Comparison of ENCODE assay signal across 35 cellular contexts in the genomic region with DNA sequence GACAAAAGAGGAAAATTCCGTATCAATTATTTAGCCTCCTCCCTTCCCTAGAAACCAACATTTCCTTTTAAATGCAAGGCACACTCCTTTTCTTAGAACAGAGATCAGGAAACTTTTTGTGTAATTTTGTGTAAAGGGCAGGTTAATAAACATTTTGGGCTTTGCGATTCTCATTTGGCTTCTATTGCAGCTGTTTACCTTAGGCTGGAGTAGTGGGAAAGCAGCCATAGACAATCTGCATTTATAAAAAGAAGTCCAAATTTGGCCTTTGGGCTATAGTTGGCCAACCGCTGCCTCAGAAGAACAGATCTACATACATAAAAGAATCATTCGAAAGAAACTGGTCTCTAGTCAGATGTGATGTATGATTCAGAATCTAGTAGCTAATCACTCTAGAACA.
"Had no signal": no experiment of that assay in that cellular context is flagged by ENCODE, and none has a peak within 500 bp of the region (broad histone marks: within the 10 kb centered on the region; RNA-seq: fewer than 3 reads in every experiment).

No MANE protein-coding gene starts in this region.

- H3K27ac ChIP-seq: brain microvascular endothelial cell, coronary artery, dorsolateral prefrontal cortex, epithelial cell of prostate, esophagus squamous epithelium, gastroesophageal sphincter, heart right ventricle, hepatocyte, WERI-Rb-1 had no signal

- H3K27me3 Mint-ChIP-seq: activated B cell treated with CpG ODN at 0.5 μM for 24 hours; activated CD8-positive, alpha-beta T cell treated with anti-CD3 and anti-CD28 coated beads for 36 hours; activated naive CD4-positive, alpha-beta T cell treated with anti-CD3 and anti-CD28 coated beads, Interleukin-2, amount 10 ng/mL, durations not matched to agents 7 days and 5 days; activated naive CD8-positive, alpha-beta T cell; central memory CD8-positive, alpha-beta T cell; dendritic cell treated with granulocyte-macrophage colony-stimulating factor and Interleukin-4, amounts not matched to agents 40 ng/mL and 50 ng/mL, for 4 days; T-cell had no signal

- H3K27ac Mint-ChIP-seq: activated B cell treated with CpG ODN at 0.5 μM for 24 hours; activated CD8-positive, alpha-beta T cell treated with anti-CD3 and anti-CD28 coated beads for 36 hours; activated naive CD4-positive, alpha-beta T cell treated with anti-CD3 and anti-CD28 coated beads, Interleukin-2, amount 10 ng/mL, durations not matched to agents 7 days and 5 days; activated naive CD8-positive, alpha-beta T cell; activated T-helper 1 cell treated with anti-CD3 and anti-CD28 coated beads, Interleukin-12 subunit alpha, Interleukin-12 subunit beta, Interleukin-2, Interleukin-4 antibody, amounts not matched to agents 30 ng/mL and 10 ng/mL and 1 ng/mL, durations not matched to agents 14 hours and 24 hours and 36 hours; activated T-helper 2 cell treated with anti-CD3 and anti-CD28 coated beads, Interferon-gamma antibody, Interleukin-2, Interleukin-4, amounts not matched to agents 10 μg/mL and 5 μg/mL and 100 μg/mL, durations not matched to agents 14 hours and 24 hours and 36 hours; dendritic cell treated with granulocyte-macrophage colony-stimulating factor and Interleukin-4, amounts not matched to agents 40 ng/mL and 50 ng/mL, for 4 days; T-cell; T-helper 1 cell treated with Interleukin-12 subunit alpha and Interleukin-12 subunit beta and Interleukin-4 antibody, amounts not matched to agents 30 μg/mL and 1 μg/mL, for 36 hours; T-helper 2 cell treated with Interferon-gamma antibody and Interleukin-4, amounts not matched to agents 5 μg/mL and 100 μg/mL, for 36 hours had no signal

- DNase-seq: activated B cell treated with CpG ODN at 0.5 μM for 24 hours; activated CD4-positive, alpha-beta T cell treated with anti-CD3 and anti-CD28 coated beads for 48 hours; activated CD4-positive, alpha-beta T cell treated with anti-CD3 and anti-CD28 coated beads, Interleukin-2, amount 50 U/mL, for 1 hour; activated CD4-positive, alpha-beta T cell treated with anti-CD3 and anti-CD28 coated beads, Interleukin-2, amount 50 U/mL, for 48 hours; activated CD8-positive, alpha-beta memory T cell treated with anti-CD3 and anti-CD28 coated beads for 24 hours; activated CD8-positive, alpha-beta T cell treated with anti-CD3 and anti-CD28 coated beads for 36 hours; activated effector memory CD4-positive, alpha-beta T cell treated with anti-CD3 and anti-CD28 coated beads, Interleukin-2, amount 50 U/mL, for 16 hours; activated naive CD4-positive, alpha-beta T cell treated with anti-CD3 and anti-CD28 coated beads, Interleukin-2, amount 10 ng/mL, durations not matched to agents 7 days and 5 days; activated T-cell treated with anti-CD3 and anti-CD28 coated beads, Interleukin-2, amount 50 U/mL, for 1 hour; amniotic stem cell; anterior cingulate cortex; brain microvascular endothelial cell; dorsolateral prefrontal cortex; effector memory CD4-positive, alpha-beta T cell; esophagus squamous epithelium; foreskin melanocyte; heart right ventricle; T-cell; T1000; WERI-Rb-1 had no signal

- H3K27me3 ChIP-seq: brain microvascular endothelial cell, dorsolateral prefrontal cortex, esophagus squamous epithelium, gastroesophageal sphincter, heart right ventricle, hepatocyte had no signal

- H3K4me3 Mint-ChIP-seq: activated B cell treated with CpG ODN at 0.5 μM for 24 hours; activated CD8-positive, alpha-beta T cell treated with anti-CD3 and anti-CD28 coated beads for 36 hours; activated naive CD4-positive, alpha-beta T cell treated with anti-CD3 and anti-CD28 coated beads, Interleukin-2, amount 10 ng/mL, durations not matched to agents 7 days and 5 days; activated naive CD8-positive, alpha-beta T cell; activated T-helper 1 cell treated with anti-CD3 and anti-CD28 coated beads, Interleukin-12 subunit alpha, Interleukin-12 subunit beta, Interleukin-2, Interleukin-4 antibody, amounts not matched to agents 30 ng/mL and 10 ng/mL and 1 ng/mL, durations not matched to agents 14 hours and 24 hours and 36 hours; central memory CD8-positive, alpha-beta T cell; dendritic cell treated with granulocyte-macrophage colony-stimulating factor and Interleukin-4, amounts not matched to agents 40 ng/mL and 50 ng/mL, for 4 days; T-cell; T-helper 1 cell treated with Interleukin-12 subunit alpha and Interleukin-12 subunit beta and Interleukin-4 antibody, amounts not matched to agents 30 μg/mL and 1 μg/mL, for 36 hours; T-helper 2 cell treated with Interferon-gamma antibody and Interleukin-4, amounts not matched to agents 5 μg/mL and 100 μg/mL, for 36 hours had no signal

- H3K4me2 ChIP-seq: hepatocyte had no signal

- H3K4me1 ChIP-seq: esophagus squamous epithelium, gastroesophageal sphincter, heart right ventricle had no signal

- FAIRE-seq: astrocyte, bronchial epithelial cell, endothelial cell of umbilical vein had no signal

- ATAC-seq: activated CD4-positive, CD25-positive, alpha-beta regulatory T cell treated with anti-CD3 and anti-CD28 coated beads, Interleukin-2, amount 50 U/mL, for 24 hours; activated CD8-positive, alpha-beta T cell treated with anti-CD3 and anti-CD28 coated beads for 36 hours; gastroesophageal sphincter; heart right ventricle; T-cell had no signal

- H3K4me1 Mint-ChIP-seq: activated B cell treated with CpG ODN at 0.5 μM for 24 hours; activated naive CD4-positive, alpha-beta T cell treated with anti-CD3 and anti-CD28 coated beads, Interleukin-2, amount 10 ng/mL, durations not matched to agents 7 days and 5 days; central memory CD8-positive, alpha-beta T cell; T-cell had no signal

- H3K4me3 ChIP-seq: coronary artery, dorsolateral prefrontal cortex, esophagus squamous epithelium, gastroesophageal sphincter, heart right ventricle, hepatocyte had no signal
